ENCODE assay signal across 26 cellular contexts in the genomic region with DNA sequence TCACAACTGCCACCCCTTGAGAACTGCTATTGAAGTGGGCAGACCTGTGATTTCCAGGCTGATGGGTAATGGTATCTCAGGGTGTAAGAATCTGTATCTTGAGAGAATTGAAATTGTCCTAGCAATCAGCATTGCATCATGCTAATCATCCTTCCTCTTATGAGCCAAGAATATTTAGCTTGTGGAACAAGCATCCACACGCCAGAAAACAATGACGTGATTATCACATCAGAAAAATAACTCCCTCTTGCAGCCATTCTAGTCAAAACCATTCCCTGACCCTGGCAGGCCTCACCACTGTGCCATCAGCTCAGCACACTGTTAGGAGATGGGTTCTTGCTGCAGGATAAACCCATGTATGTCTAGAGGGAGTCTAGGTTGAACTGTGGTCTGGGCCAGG. TPM values are rescaled to one million over a fixed set of nuclear protein-coding genes. Genes with fewer than 3 reads are reported as not detected.
DNase-seq lines count a peak whose midpoint lies in the region; ATAC-seq, FAIRE-seq and TF ChIP-seq lines count a peak whose summit lies in the region.
"Had no signal": no experiment of that assay in that cellular context is flagged by ENCODE, and none has a peak within 500 bp of the region (broad histone marks: within the 10 kb centered on the region; RNA-seq: fewer than 3 reads in every experiment).

No MANE protein-coding gene starts in this region.

- H3K4me2 ChIP-seq in IMR-90 (ENCODE audit: low read depth, low read length) = no peak overlapping the region
- H3K4me2 ChIP-seq: BLaER1 had no signal

- H2AFZ ChIP-seq in IMR-90 (replicated peaks; ENCODE audit: low read length, poor library complexity) = no peak overlapping the region
- H2AFZ ChIP-seq: GM23248 had no signal

- no peak overlapping the region for H2BK5ac ChIP-seq in IMR-90 (ENCODE audit: low read depth, low read length, poor library complexity, severe bottlenecking)

- no peak overlapping the region for H2BK120ac ChIP-seq in IMR-90 (ENCODE audit: low read depth, low read length)

- POLR2A ChIA-PET in IMR-90 (lab: Charles Lee; ENCODE audit: unreplicated experiment) = no interaction called here
- POLR2A ChIA-PET in activated CD4-positive, alpha-beta T cell treated with anti-CD3 and anti-CD28 coated beads for 36 hours (lab: Charles Lee) = interaction anchor here (1.0 kb wide), 1 partner anchor 37 kb away, joined by 3 read pairs; no protein-coding TSS in a partner anchor

- no peak overlapping the region for H4K5ac ChIP-seq in IMR-90 (ENCODE audit: low read depth, low read length)

- H3K14ac ChIP-seq in IMR-90 (replicated peaks; ENCODE audit: low read depth, low read length) = no peak overlapping the region

- H3K27ac Mint-ChIP-seq in activated CD4-positive, alpha-beta T cell treated with anti-CD3 and anti-CD28 coated beads for 36 hours = no peak overlapping the region
- H3K27ac Mint-ChIP-seq: CD4-positive, alpha-beta memory T cell had no signal

- no peak overlapping the region for H4K91ac ChIP-seq in IMR-90 (ENCODE audit: insufficient read depth, low read depth, low read length)

- H2BK20ac ChIP-seq in IMR-90 (ENCODE audit: low read depth, low read length) = no peak overlapping the region

- H4K8ac ChIP-seq in IMR-90 (ENCODE audit: low read depth in 2 of 2, low read length in 2 of 2) = no peak overlapping the region

- no peak for TF ChIP-seq RAD21 in IMR-90 (IDR thresholded peaks at IDR 0.05; ENCODE audit: low read length)

- TF ChIP-seq POLR2A in IMR-90 (IDR thresholded peaks at IDR 0.05; ENCODE audit: low read depth, low read length) = no peak

- no peak overlapping the region for H3K23ac ChIP-seq in IMR-90 (ENCODE audit: low read depth, low read length)

- no peak overlapping the region for H3K4ac ChIP-seq in IMR-90 (ENCODE audit: low read depth, low read length)

- intact Hi-C loops in IMR-90 (cut with micrococcal nuclease) = no loop called here
- intact Hi-C loops in activated CD4-positive, alpha-beta T cell treated with anti-CD3 and anti-CD28 coated beads for 36 hours (cut with DNase I, micrococcal nuclease) = no loop called here

- H3K36me3 ChIP-seq in IMR-90 (ENCODE audit: control insufficient read depth, insufficient read depth, low read length) (no peaks in the 10 kb centered on the region), RWPE2 (ENCODE audit: low read depth) (no peaks in the 10 kb centered on the region), small intestine (ENCODE audit: control insufficient read depth in 2 of 2, insufficient read depth in 2 of 2, low read length in 2 of 2) (no peaks in the 10 kb centered on the region)
- H3K36me3 ChIP-seq: BLaER1, HAP-1 had no signal

- H2AK9ac ChIP-seq in IMR-90 (replicated peaks; ENCODE audit: low read depth, low read length, poor library complexity) = no peak overlapping the region

- peaks cover 11% of the 10 kb centered on the region for H3K27me3 ChIP-seq in IMR-90 (ENCODE audit: control insufficient read depth, insufficient read depth, low read length)
- H3K27me3 ChIP-seq in RWPE2 (ENCODE audit: insufficient read depth, poor library complexity, severe bottlenecking) = no peaks in the 10 kb centered on the region
- no peaks in the 10 kb centered on the region for H3K27me3 ChIP-seq in foreskin keratinocyte
- H3K27me3 ChIP-seq in small intestine (ENCODE audit: control insufficient read depth in 2 of 2, insufficient read depth in 2 of 2, low read length in 2 of 2) = no peaks in the 10 kb centered on the region
- H3K27me3 ChIP-seq: BLaER1 had no signal

- H3K9me3 Mint-ChIP-seq in activated CD4-positive, alpha-beta T cell treated with anti-CD3 and anti-CD28 coated beads for 36 hours (ENCODE audit: low read depth) = no peaks in the 10 kb centered on the region
- H3K9me3 Mint-ChIP-seq: CD4-positive, alpha-beta memory T cell had no signal

- no peak for FAIRE-seq in small intestine (lab: Jason Lieb, UNC)
- FAIRE-seq: G401.6, GM12892, K562 had no signal

- ATAC-seq in IMR-90 (ENCODE audit: low read depth) (no peak), RWPE2 (ENCODE audit: low read depth) (no peak), foreskin keratinocyte (peak; percentile 9)
- ATAC-seq in activated CD4-positive, alpha-beta T cell treated with anti-CD3 and anti-CD28 coated beads for 36 hours = no peak
- ATAC-seq: K562, PC-3, SK-N-SH treated with all-trans-retinoic acid at 6 μM for 48 hours had no signal

- no peaks in the 10 kb centered on the region for H3K4me1 Mint-ChIP-seq in activated CD4-positive, alpha-beta T cell treated with anti-CD3 and anti-CD28 coated beads for 36 hours
- H3K4me1 Mint-ChIP-seq: CD4-positive, alpha-beta memory T cell had no signal

- H2AK5ac ChIP-seq in IMR-90 (ENCODE audit: low read depth, low read length) = 0 out of 2 replicates have a peak overlapping the region, but pooled peaks have one; percentile 7

- no peak overlapping the region for H3K27ac ChIP-seq in IMR-90 (ENCODE audit: insufficient read depth, low read length)
- H3K27ac ChIP-seq in RWPE2 (ENCODE audit: poor library complexity, severe bottlenecking) = peak overlapping the region; percentile 0
- H3K27ac ChIP-seq in foreskin keratinocyte = peak overlapping the region; percentile 35
- H3K27ac ChIP-seq in small intestine (ENCODE audit: low read depth in 1 of 2, low read length in 1 of 2) = no peak overlapping the region
- H3K27ac ChIP-seq: BLaER1, GM23248 had no signal

- no peaks in the 10 kb centered on the region for H4K20me1 ChIP-seq in IMR-90 (ENCODE audit: insufficient read depth, low read length)
- H4K20me1 ChIP-seq: BLaER1 had no signal

- no peak overlapping the region for H3K18ac ChIP-seq in IMR-90 (ENCODE audit: low read depth, low read length)

- H3K36me3 Mint-ChIP-seq in activated CD4-positive, alpha-beta T cell treated with anti-CD3 and anti-CD28 coated beads for 36 hours (ENCODE audit: low read depth) = no peaks in the 10 kb centered on the region

- peaks cover 6% of the 10 kb centered on the region for H3K9me1 ChIP-seq in IMR-90 (ENCODE audit: insufficient read depth, low read length)

- no peak overlapping the region for H3K4me3 ChIP-seq in IMR-90 (ENCODE audit: insufficient read depth, low read depth, low read length)
- no peak overlapping the region for H3K4me3 ChIP-seq in RWPE2 (ENCODE audit: severe bottlenecking)
- H3K4me3 ChIP-seq in small intestine (ENCODE audit: low read depth in 1 of 2, low read length in 2 of 2) = no peak overlapping the region
- H3K4me3 ChIP-seq: BLaER1, GM23248, HAP-1, K562 had no signal

- TF ChIP-seq CTCF in IMR-90 (conservative IDR thresholded peaks at IDR 0.05; ENCODE audit: low read depth, low read length) (no peak), RWPE2 (IDR thresholded peaks at IDR 0.05; ENCODE audit: poor library complexity, severe bottlenecking) (no peak), foreskin keratinocyte (conservative IDR thresholded peaks at IDR 0.05) (no peak)

- H3K9ac ChIP-seq in IMR-90 (ENCODE audit: low read depth, low read length) = no peak overlapping the region
- H3K9ac ChIP-seq: BLaER1, GM23248 had no signal

- 0 out of 4 replicates have a peak, but pooled peaks cover 0 to 4% of the 10 kb centered on the region in 2 experiments for H3K79me1 ChIP-seq in IMR-90 (ENCODE audit: low read depth in 1 of 2, low read length in 2 of 2)

- CTCF ChIA-PET in IMR-90 (lab: Yijun Ruan, JAX) = no interaction called here
- CTCF ChIA-PET in activated CD4-positive, alpha-beta T cell treated with anti-CD3 and anti-CD28 coated beads for 36 hours (lab: Charles Lee) = no interaction called here

- H3K27me3 Mint-ChIP-seq in activated CD4-positive, alpha-beta T cell treated with anti-CD3 and anti-CD28 coated beads for 36 hours = peaks cover 11% of the 10 kb centered on the region

- H3K4me3 Mint-ChIP-seq in activated CD4-positive, alpha-beta T cell treated with anti-CD3 and anti-CD28 coated beads for 36 hours = no peak overlapping the region
- H3K4me3 Mint-ChIP-seq: CD4-positive, alpha-beta memory T cell had no signal

- no peak overlapping the region for H3K56ac ChIP-seq in IMR-90 (ENCODE audit: extremely low read depth, insufficient read depth, low read length)

- no CpG with 5 or more reads among the region's 2 CpGs for WGBS in IMR-90 (ENCODE audit: extremely low coverage in 2 of 2, insufficient read length in 1 of 2), 2 experiments
- WGBS in small intestine, 3 donors = 90 to 92% (median 92%) methylated on average over 2 of the region's 2 CpGs

- BruUV-seq in IMR-90 (replicated peaks; lab: Mats Ljungman, UMichigan) = no TSS peak

- dilution Hi-C loops in IMR-90 (cut with HindIII; ENCODE audit: low sequenced_read_pairs, unreplicated experiment) = no loop called here

- H3K9me3 ChIP-seq in IMR-90 (ENCODE audit: control insufficient read depth, insufficient read depth, low read length) = no peaks in the 10 kb centered on the region
- no peaks in the 10 kb centered on the region for H3K9me3 ChIP-seq in RWPE2 (ENCODE audit: severe bottlenecking)
- H3K9me3 ChIP-seq in small intestine (ENCODE audit: control insufficient read depth, low read depth) = no peaks in the 10 kb centered on the region
- H3K9me3 ChIP-seq: BLaER1, HAP-1 had no signal

- DNase-seq in CD1c-positive myeloid dendritic cell (ENCODE audit: extremely low spot score) (peak; percentile 46), IMR-90 (no peak), RWPE2 (ENCODE audit: low spot score) (no peak), foreskin keratinocyte (peak in 1 of 2 donors; percentile 64), foreskin melanocyte (no peak), small intestine (no peak)
- DNase-seq in activated CD4-positive, alpha-beta T cell treated with anti-CD3 and anti-CD28 coated beads for 36 hours = no peak
- DNase-seq: Calu3; CD4-positive, alpha-beta memory T cell; DMS153; GM23248; MM.1S; NCI-H1105 treated with DMSO at 0.1 percent for 48 hours; NCI-H1694; NCI-H2081; NCI-H2171; NCI-H524 treated with DMSO at 0.1 percent for 48 hours; NCI-H82; PC-3 had no signal

- in situ Hi-C loops in IMR-90 (cut with MboI; ENCODE audit: low sequenced_read_pairs) = no loop called here

- H2BK15ac ChIP-seq in IMR-90 (ENCODE audit: low read depth, low read length) = no peak overlapping the region

- peaks cover 7% of the 10 kb centered on the region for H3K4me1 ChIP-seq in IMR-90 (ENCODE audit: control insufficient read depth, insufficient read depth, low read length)
- H3K4me1 ChIP-seq in RWPE2 (ENCODE audit: insufficient read depth, poor library complexity, severe bottlenecking) = peaks cover 29% of the 10 kb centered on the region
- H3K4me1 ChIP-seq in foreskin keratinocyte = peaks cover 12% of the 10 kb centered on the region
- H3K4me1 ChIP-seq in small intestine (ENCODE audit: control insufficient read depth in 2 of 2, insufficient read depth in 1 of 2, low read depth in 1 of 2, low read length in 1 of 2) = peaks cover 0 to 2% of the 10 kb centered on the region in 2 donors

RNA-seq across cellular contexts. Expression of a gene that starts 6.7 kb away (rescaled TPM):
- total RNA-seq in IMR-90 (2012; rRNA removed) (not detected in 2 replicates), foreskin keratinocyte (0.53 and 0.71 TPM in 2 replicates)
- polyA plus RNA-seq in IMR-90 (2012; rRNA removed) (not detected in 2 replicates), foreskin keratinocyte (0.62 and 0.77 TPM in 2 replicates), small intestine (1 to 10 TPM; 3.2 to 5.6 (median 3.8) TPM)
- 0.07 and 0.08 TPM in 2 replicates for polyA plus RNA-seq in IMR-90 (2012; cell fraction: cytosol; rRNA removed)
- polyA plus RNA-seq in IMR-90 (2012; cell fraction: nucleus; rRNA removed; ENCODE audit: low replicate concordance) = 0.10 and 0.31 TPM in 2 replicates
- total RNA-seq in activated CD4-positive, alpha-beta T cell treated with anti-CD3 and anti-CD28 coated beads for 36 hours = not detected
- total RNA-seq: Calu3, Daoy, GM23248, K562, PC-3 had no signal
- polyA plus RNA-seq: CD4-positive, alpha-beta memory T cell; GM23248; K562 had no signal

Comparison
In these comparisons a context has a peak if more than half of its experiments do, and no peak if none do; other contexts are left out.
1. H3K27ac ChIP-seq: peak in RWPE2 (single experiment) and foreskin keratinocyte (single experiment); none in IMR-90 (single experiment) and small intestine (0 of 2).